34 cellular contexts compared by ENCODE assay signal in the genomic region with DNA sequence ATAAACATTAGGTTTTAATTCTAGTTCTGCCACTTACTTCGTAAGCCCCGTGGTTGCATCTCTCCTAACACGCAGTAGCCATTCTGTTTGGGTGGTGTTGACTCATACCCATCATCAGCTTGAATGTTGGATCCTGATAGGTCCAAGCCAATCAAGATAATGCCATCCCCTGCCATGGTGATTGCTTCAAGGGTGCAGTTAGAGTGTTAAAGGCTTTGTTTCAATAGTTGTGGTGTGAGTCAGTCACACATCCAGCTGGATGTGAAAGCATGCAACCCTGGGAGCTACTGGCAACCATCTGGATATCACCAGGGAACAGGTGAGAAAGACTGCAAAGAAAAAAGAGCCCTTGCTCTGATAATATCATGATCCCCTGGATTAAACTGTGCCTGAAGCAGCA.
DNase-seq lines count a peak whose midpoint lies in the region; ATAC-seq and TF ChIP-seq lines count a peak whose summit lies in the region.
"Had no signal": no experiment of that assay in that cellular context is flagged by ENCODE, and none has a peak within 500 bp of the region (broad histone marks: within the 10 kb centered on the region; RNA-seq: fewer than 3 reads in every experiment).

No MANE protein-coding gene starts in this region.

- H3K36me3 ChIP-seq in breast epithelium (no peaks in the 10 kb centered on the region), MG63 (no peaks in the 10 kb centered on the region)

- peaks cover 6% of the 10 kb centered on the region for H3K36me3 Mint-ChIP-seq in MCF 10A (ENCODE audit: insufficient read depth, unreplicated experiment)

- H3K27ac Mint-ChIP-seq in MCF 10A (ENCODE audit: low read depth, unreplicated experiment), result no peak overlapping the region
- H3K27ac Mint-ChIP-seq: activated naive CD8-positive, alpha-beta T cell treated with anti-CD3 and anti-CD28 coated beads, Interleukin-2, amount 10 ng/mL, durations not matched to agents 7 days and 5 days; activated T-cell treated with anti-CD3 and anti-CD28 coated beads, Interleukin-2, amount 50 U/mL, for 24 hours; H9; nephron progenitor cell had no signal

- H3K4me3 ChIP-seq in breast epithelium (no peak overlapping the region), MG63 (no peak overlapping the region), epithelial cell of esophagus (ENCODE audit: low read length) (no peak overlapping the region)
- H3K4me3 ChIP-seq: ascending aorta, lower lobe of right lung, transverse colon had no signal

- POLR2A ChIA-PET in MCF 10A (lab: Yijun Ruan, JAX), result no interaction called here

- no peaks in the 10 kb centered on the region for H3K4me1 Mint-ChIP-seq in MCF 10A (ENCODE audit: insufficient read depth, unreplicated experiment)
- H3K4me1 Mint-ChIP-seq: activated naive CD8-positive, alpha-beta T cell treated with anti-CD3 and anti-CD28 coated beads, Interleukin-2, amount 10 ng/mL, durations not matched to agents 7 days and 5 days; CD14-positive monocyte; H9; nephron progenitor cell had no signal

- H3K4me3 Mint-ChIP-seq in MCF 10A (ENCODE audit: unreplicated experiment), result no peak overlapping the region
- H3K4me3 Mint-ChIP-seq: activated naive CD8-positive, alpha-beta T cell treated with anti-CD3 and anti-CD28 coated beads, Interleukin-2, amount 10 ng/mL, durations not matched to agents 7 days and 5 days; activated T-cell treated with anti-CD3 and anti-CD28 coated beads, Interleukin-2, amount 50 U/mL, for 24 hours; CD14-positive monocyte; effector memory CD8-positive, alpha-beta T cell; H9; nephron progenitor cell had no signal

- H3K27me3 ChIP-seq in breast epithelium (no peaks in the 10 kb centered on the region), MG63 (no peaks in the 10 kb centered on the region)
- H3K27me3 ChIP-seq: ascending aorta, transverse colon had no signal

- no peaks in the 10 kb centered on the region for H3K4me1 ChIP-seq in breast epithelium
- H3K4me1 ChIP-seq: ascending aorta, lower lobe of right lung, transverse colon had no signal

- intact Hi-C loops in MCF 10A (cut with micrococcal nuclease), result no loop called here
- intact Hi-C loops in breast epithelium (cut with DNase I; ENCODE audit: low total_unique reads), result no loop called here

- no peak for TF ChIP-seq CTCF in MCF 10A (IDR thresholded peaks at IDR 0.05; ENCODE audit: unreplicated experiment)
- no peak for TF ChIP-seq CTCF in breast epithelium (IDR thresholded peaks at IDR 0.05)
- no peak for TF ChIP-seq CTCF in epithelial cell of esophagus (IDR thresholded peaks at IDR 0.05; ENCODE audit: insufficient read depth, low read depth, low read length, missing control alignments)

- no TSS peak for BruUV-seq in MCF 10A (replicated peaks; lab: Mats Ljungman, UMichigan)

- no peak for TF ChIP-seq POLR2A in breast epithelium (IDR thresholded peaks at IDR 0.05)

- H3K27me3 Mint-ChIP-seq in MCF 10A (ENCODE audit: insufficient read depth, unreplicated experiment), result no peaks in the 10 kb centered on the region
- H3K27me3 Mint-ChIP-seq: activated naive CD8-positive, alpha-beta T cell treated with anti-CD3 and anti-CD28 coated beads, Interleukin-2, amount 10 ng/mL, durations not matched to agents 7 days and 5 days; activated T-cell treated with anti-CD3 and anti-CD28 coated beads, Interleukin-2, amount 50 U/mL, for 24 hours; effector memory CD8-positive, alpha-beta T cell had no signal

- no peaks in the 10 kb centered on the region for H3K9me3 Mint-ChIP-seq in MCF 10A (ENCODE audit: unreplicated experiment)
- H3K9me3 Mint-ChIP-seq: activated T-cell treated with anti-CD3 and anti-CD28 coated beads, Interleukin-2, amount 50 U/mL, for 24 hours; effector memory CD8-positive, alpha-beta T cell; H9; nephron progenitor cell had no signal

- peak; percentile 4 for DNase-seq in MCF 10A (ENCODE audit: unreplicated experiment)
- no peak for DNase-seq in breast epithelium (ENCODE audit: low spot score in 2 of 2)
- DNase-seq in MG63, result peak; percentile 2
- peak; percentile 33 for DNase-seq in epithelial cell of esophagus (ENCODE audit: low read depth)
- DNase-seq in activated effector memory CD4-positive, alpha-beta T cell treated with anti-CD3 and anti-CD28 coated beads, Interleukin-2, amount 50 U/mL, for 16 hours, result no peak
- no peak for DNase-seq in DMS 273 (lab: John Stamatoyannopoulos, UW; ENCODE audit: unreplicated experiment)
- DNase-seq in superior temporal gyrus (ENCODE audit: extremely low spot score), result no peak
- DNase-seq: activated CD4-positive, alpha-beta T cell treated with anti-CD3 and anti-CD28 coated beads for 48 hours; activated gamma-delta T cell; activated naive CD8-positive, alpha-beta T cell treated with anti-CD3 and anti-CD28 coated beads, Interleukin-2, amount 10 ng/mL, durations not matched to agents 7 days and 5 days; activated T-cell treated with anti-CD3 and anti-CD28 coated beads, Interleukin-2, amount 50 U/mL, for 24 hours; Calu3; central memory CD4-positive, alpha-beta T cell; effector memory CD8-positive, alpha-beta T cell; erythroblast; H9; head of caudate nucleus; islet precursor cell; lower lobe of right lung; MV-4-11; NCI-H1436 treated with DMSO at 0.1 percent for 48 hours; NCI-H446; NCI-H748 treated with DMSO at 0.1 percent for 48 hours; nephron progenitor cell; SIG-M5; stimulated activated CD4-positive, alpha-beta T cell treated with anti-CD3 and anti-CD28 coated beads, Interleukin-15, amount 100 ng/mL, for 24 hours; stimulated activated CD4-positive, alpha-beta T cell treated with anti-CD3 and anti-CD28 coated beads, Interleukin-4, amount 100 ng/mL, for 4 hours; transverse colon had no signal

- CTCF ChIA-PET in MCF 10A (lab: Yijun Ruan, JAX), result interaction anchor here (0.6 kb wide), 1 partner anchor 170 kb away, joined by 4 read pairs; no protein-coding TSS in a partner anchor

- no peaks in the 10 kb centered on the region for H3K9me3 ChIP-seq in breast epithelium
- H3K9me3 ChIP-seq in MG63, result no peaks in the 10 kb centered on the region
- H3K9me3 ChIP-seq: ascending aorta, lower lobe of right lung, transverse colon had no signal

- no peak for ATAC-seq in HG02798 (IDR thresholded peaks at IDR 0.05; ENCODE audit: poor library complexity, unreplicated experiment)
- ATAC-seq: effector memory CD8-positive, alpha-beta T cell; HepG2; lower lobe of right lung had no signal

- no peak overlapping the region for H3K27ac ChIP-seq in breast epithelium
- H3K27ac ChIP-seq: 22Rv1, ascending aorta, HL-60, lower lobe of right lung, transverse colon had no signal

Comparison
In these comparisons a context has a peak if more than half of its experiments do, and no peak if none do; other contexts are left out.
1. DNase-seq: peak in MCF 10A (single experiment), MG63 (single experiment) and epithelial cell of esophagus (single experiment); none in breast epithelium (0 of 2), activated effector memory CD4-positive, alpha-beta T cell treated with anti-CD3 and anti-CD28 coated beads, Interleukin-2, amount 50 U/mL, for 16 hours (single experiment), DMS 273 (single experiment) and superior temporal gyrus (single experiment).